ENCODE assay signal across 1 cellular context in the genomic region with DNA sequence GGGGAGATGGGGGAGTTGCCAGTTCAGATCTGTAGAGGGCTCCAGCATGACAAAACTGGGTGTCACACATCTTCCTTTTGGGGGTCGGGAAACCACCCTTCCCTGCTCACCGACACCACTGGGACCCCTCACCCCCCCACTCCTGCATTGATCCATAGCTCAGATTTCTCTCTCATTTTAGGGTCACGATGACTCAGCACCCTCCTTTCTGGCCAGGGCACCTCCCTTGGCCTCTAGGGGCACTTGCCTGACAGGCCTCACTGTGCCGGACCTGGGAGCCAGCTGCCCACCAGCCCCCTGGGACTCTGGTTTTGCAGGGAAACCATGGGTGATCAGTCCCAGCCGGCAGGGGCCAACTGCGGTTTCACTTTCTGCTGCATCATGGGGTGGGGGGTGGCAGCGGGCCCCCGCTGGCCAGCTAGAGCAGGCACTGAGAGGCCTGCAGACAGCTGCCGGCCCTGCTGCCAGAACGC.
TF ChIP-seq lines count a peak whose summit lies in the region.

No MANE protein-coding gene starts in this region.

TF ChIP-seq in HepG2, 621 proteins besides CTCF, POLR2A, EP300 and RAD21 (continued from another document and continues in another):
- TF ChIP-seq, protein P1, sequence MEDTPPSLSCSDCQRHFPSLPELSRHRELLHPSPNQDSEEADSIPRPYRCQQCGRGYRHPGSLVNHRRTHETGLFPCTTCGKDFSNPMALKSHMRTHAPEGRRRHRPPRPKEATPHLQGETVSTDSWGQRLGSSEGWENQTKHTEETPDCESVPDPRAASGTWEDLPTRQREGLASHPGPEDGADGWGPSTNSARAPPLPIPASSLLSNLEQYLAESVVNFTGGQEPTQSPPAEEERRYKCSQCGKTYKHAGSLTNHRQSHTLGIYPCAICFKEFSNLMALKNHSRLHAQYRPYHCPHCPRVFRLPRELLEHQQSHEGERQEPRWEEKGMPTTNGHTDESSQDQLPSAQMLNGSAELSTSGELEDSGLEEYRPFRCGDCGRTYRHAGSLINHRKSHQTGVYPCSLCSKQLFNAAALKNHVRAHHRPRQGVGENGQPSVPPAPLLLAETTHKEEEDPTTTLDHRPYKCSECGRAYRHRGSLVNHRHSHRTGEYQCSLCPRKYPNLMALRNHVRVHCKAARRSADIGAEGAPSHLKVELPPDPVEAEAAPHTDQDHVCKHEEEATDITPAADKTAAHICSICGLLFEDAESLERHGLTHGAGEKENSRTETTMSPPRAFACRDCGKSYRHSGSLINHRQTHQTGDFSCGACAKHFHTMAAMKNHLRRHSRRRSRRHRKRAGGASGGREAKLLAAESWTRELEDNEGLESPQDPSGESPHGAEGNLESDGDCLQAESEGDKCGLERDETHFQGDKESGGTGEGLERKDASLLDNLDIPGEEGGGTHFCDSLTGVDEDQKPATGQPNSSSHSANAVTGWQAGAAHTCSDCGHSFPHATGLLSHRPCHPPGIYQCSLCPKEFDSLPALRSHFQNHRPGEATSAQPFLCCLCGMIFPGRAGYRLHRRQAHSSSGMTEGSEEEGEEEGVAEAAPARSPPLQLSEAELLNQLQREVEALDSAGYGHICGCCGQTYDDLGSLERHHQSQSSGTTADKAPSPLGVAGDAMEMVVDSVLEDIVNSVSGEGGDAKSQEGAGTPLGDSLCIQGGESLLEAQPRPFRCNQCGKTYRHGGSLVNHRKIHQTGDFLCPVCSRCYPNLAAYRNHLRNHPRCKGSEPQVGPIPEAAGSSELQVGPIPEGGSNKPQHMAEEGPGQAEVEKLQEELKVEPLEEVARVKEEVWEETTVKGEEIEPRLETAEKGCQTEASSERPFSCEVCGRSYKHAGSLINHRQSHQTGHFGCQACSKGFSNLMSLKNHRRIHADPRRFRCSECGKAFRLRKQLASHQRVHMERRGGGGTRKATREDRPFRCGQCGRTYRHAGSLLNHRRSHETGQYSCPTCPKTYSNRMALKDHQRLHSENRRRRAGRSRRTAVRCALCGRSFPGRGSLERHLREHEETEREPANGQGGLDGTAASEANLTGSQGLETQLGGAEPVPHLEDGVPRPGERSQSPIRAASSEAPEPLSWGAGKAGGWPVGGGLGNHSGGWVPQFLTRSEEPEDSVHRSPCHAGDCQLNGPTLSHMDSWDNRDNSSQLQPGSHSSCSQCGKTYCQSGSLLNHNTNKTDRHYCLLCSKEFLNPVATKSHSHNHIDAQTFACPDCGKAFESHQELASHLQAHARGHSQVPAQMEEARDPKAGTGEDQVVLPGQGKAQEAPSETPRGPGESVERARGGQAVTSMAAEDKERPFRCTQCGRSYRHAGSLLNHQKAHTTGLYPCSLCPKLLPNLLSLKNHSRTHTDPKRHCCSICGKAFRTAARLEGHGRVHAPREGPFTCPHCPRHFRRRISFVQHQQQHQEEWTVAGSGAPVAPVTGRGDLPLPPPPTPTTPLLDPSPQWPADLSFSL (CRISPR knock-in tag; IDR thresholded peaks at IDR 0.05): 0 out of 2 replicates have a peak, but pooled peaks have one; percentile 34
- no peak for TF ChIP-seq MIER2 (CRISPR knock-in tag; IDR thresholded peaks at IDR 0.05)
- TF ChIP-seq ZNF329 (CRISPR knock-in tag; IDR thresholded peaks at IDR 0.05; ENCODE audit: low read depth): no peak
- TF ChIP-seq HIVEP1 (CRISPR knock-in tag; IDR thresholded peaks at IDR 0.05): no peak
- TF ChIP-seq MBNL3 (CRISPR knock-in tag; conservative IDR thresholded peaks at IDR 0.05): no peak
- no peak for TF ChIP-seq ZNF337 (CRISPR knock-in tag; IDR thresholded peaks at IDR 0.05; ENCODE audit: borderline replicate concordance, low read depth)
- TF ChIP-seq ZNF431 (CRISPR knock-in tag; IDR thresholded peaks at IDR 0.05; ENCODE audit: borderline replicate concordance, low read depth): no peak
- TF ChIP-seq, protein P2, sequence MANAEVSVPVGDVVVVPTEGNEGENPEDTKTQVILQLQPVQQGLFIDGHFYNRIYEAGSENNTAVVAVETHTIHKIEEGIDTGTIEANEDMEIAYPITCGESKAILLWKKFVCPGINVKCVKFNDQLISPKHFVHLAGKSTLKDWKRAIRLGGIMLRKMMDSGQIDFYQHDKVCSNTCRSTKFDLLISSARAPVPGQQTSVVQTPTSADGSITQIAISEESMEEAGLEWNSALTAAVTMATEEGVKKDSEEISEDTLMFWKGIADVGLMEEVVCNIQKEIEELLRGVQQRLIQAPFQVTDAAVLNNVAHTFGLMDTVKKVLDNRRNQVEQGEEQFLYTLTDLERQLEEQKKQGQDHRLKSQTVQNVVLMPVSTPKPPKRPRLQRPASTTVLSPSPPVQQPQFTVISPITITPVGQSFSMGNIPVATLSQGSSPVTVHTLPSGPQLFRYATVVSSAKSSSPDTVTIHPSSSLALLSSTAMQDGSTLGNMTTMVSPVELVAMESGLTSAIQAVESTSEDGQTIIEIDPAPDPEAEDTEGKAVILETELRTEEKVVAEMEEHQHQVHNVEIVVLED (CRISPR knock-in tag; IDR thresholded peaks at IDR 0.05; ENCODE audit: borderline replicate concordance): no peak
- TF ChIP-seq MYPOP (CRISPR knock-in tag; IDR thresholded peaks at IDR 0.05): no peak
- no peak for TF ChIP-seq THAP11 (CRISPR knock-in tag; IDR thresholded peaks at IDR 0.05)
- TF ChIP-seq RBM22 (optimal IDR thresholded peaks at IDR 0.05; ENCODE audit: low read length): no peak
- no peak; the same call in 1 of the 2 replicates for TF ChIP-seq SALL1 (CRISPR knock-in tag; IDR thresholded peaks at IDR 0.05)
- TF ChIP-seq ZNF776 (CRISPR knock-in tag; IDR thresholded peaks at IDR 0.05): no peak
- no peak for TF ChIP-seq SOX6 (IDR thresholded peaks at IDR 0.05)
- 0 out of 2 replicates have a peak, but pooled peaks have one; percentile 12 for TF ChIP-seq SOX6 (CRISPR knock-in tag; IDR thresholded peaks at IDR 0.05)
- TF ChIP-seq HNRNPLL (IDR thresholded peaks at IDR 0.05; ENCODE audit: low read depth, low read length, poor library complexity, severe bottlenecking): no peak
- no peak for TF ChIP-seq NKX3-1 (CRISPR knock-in tag; IDR thresholded peaks at IDR 0.05)
- TF ChIP-seq ZNF563 (CRISPR knock-in tag; IDR thresholded peaks at IDR 0.05): 0 out of 2 replicates have a peak, but pooled peaks have one; percentile 36
- TF ChIP-seq KDM5B (CRISPR knock-in tag; IDR thresholded peaks at IDR 0.05; ENCODE audit: borderline replicate concordance): no peak
- TF ChIP-seq SALL2 (CRISPR knock-in tag; IDR thresholded peaks at IDR 0.05): no peak
- TF ChIP-seq ZMYM3 (CRISPR knock-in tag; IDR thresholded peaks at IDR 0.05): peak; percentile 7; the same call in 1 of the 2 replicates
- TF ChIP-seq, protein P3, sequence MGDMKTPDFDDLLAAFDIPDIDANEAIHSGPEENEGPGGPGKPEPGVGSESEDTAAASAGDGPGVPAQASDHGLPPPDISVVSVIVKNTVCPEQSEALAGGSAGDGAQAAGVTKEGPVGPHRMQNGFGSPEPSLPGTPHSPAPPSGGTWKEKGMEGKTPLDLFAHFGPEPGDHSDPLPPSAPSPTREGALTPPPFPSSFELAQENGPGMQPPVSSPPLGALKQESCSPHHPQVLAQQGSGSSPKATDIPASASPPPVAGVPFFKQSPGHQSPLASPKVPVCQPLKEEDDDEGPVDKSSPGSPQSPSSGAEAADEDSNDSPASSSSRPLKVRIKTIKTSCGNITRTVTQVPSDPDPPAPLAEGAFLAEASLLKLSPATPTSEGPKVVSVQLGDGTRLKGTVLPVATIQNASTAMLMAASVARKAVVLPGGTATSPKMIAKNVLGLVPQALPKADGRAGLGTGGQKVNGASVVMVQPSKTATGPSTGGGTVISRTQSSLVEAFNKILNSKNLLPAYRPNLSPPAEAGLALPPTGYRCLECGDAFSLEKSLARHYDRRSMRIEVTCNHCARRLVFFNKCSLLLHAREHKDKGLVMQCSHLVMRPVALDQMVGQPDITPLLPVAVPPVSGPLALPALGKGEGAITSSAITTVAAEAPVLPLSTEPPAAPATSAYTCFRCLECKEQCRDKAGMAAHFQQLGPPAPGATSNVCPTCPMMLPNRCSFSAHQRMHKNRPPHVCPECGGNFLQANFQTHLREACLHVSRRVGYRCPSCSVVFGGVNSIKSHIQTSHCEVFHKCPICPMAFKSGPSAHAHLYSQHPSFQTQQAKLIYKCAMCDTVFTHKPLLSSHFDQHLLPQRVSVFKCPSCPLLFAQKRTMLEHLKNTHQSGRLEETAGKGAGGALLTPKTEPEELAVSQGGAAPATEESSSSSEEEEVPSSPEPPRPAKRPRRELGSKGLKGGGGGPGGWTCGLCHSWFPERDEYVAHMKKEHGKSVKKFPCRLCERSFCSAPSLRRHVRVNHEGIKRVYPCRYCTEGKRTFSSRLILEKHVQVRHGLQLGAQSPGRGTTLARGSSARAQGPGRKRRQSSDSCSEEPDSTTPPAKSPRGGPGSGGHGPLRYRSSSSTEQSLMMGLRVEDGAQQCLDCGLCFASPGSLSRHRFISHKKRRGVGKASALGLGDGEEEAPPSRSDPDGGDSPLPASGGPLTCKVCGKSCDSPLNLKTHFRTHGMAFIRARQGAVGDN (CRISPR knock-in tag; IDR thresholded peaks at IDR 0.05): peak; percentile 67
- TF ChIP-seq, protein P4, sequence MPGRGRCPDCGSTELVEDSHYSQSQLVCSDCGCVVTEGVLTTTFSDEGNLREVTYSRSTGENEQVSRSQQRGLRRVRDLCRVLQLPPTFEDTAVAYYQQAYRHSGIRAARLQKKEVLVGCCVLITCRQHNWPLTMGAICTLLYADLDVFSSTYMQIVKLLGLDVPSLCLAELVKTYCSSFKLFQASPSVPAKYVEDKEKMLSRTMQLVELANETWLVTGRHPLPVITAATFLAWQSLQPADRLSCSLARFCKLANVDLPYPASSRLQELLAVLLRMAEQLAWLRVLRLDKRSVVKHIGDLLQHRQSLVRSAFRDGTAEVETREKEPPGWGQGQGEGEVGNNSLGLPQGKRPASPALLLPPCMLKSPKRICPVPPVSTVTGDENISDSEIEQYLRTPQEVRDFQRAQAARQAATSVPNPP (CRISPR knock-in tag; IDR thresholded peaks at IDR 0.05): no peak
- no peak for TF ChIP-seq MAF1 (CRISPR knock-in tag; IDR thresholded peaks at IDR 0.05; ENCODE audit: borderline replicate concordance)
- 0 out of 2 replicates have a peak, but pooled peaks have one; percentile 28 for TF ChIP-seq ZNF629 (CRISPR knock-in tag; conservative IDR thresholded peaks at IDR 0.05)
- no peak for TF ChIP-seq PCBP1 (IDR thresholded peaks at IDR 0.05; ENCODE audit: borderline replicate concordance, low read depth, low read length)
- TF ChIP-seq ZBTB8A (CRISPR knock-in tag; IDR thresholded peaks at IDR 0.05; ENCODE audit: borderline replicate concordance, low read depth): no peak
- no peak for TF ChIP-seq ZNF333 (CRISPR knock-in tag; IDR thresholded peaks at IDR 0.05; ENCODE audit: borderline replicate concordance)
- no peak for TF ChIP-seq ZNF234 (CRISPR knock-in tag; conservative IDR thresholded peaks at IDR 0.05)
- TF ChIP-seq, protein P5, sequence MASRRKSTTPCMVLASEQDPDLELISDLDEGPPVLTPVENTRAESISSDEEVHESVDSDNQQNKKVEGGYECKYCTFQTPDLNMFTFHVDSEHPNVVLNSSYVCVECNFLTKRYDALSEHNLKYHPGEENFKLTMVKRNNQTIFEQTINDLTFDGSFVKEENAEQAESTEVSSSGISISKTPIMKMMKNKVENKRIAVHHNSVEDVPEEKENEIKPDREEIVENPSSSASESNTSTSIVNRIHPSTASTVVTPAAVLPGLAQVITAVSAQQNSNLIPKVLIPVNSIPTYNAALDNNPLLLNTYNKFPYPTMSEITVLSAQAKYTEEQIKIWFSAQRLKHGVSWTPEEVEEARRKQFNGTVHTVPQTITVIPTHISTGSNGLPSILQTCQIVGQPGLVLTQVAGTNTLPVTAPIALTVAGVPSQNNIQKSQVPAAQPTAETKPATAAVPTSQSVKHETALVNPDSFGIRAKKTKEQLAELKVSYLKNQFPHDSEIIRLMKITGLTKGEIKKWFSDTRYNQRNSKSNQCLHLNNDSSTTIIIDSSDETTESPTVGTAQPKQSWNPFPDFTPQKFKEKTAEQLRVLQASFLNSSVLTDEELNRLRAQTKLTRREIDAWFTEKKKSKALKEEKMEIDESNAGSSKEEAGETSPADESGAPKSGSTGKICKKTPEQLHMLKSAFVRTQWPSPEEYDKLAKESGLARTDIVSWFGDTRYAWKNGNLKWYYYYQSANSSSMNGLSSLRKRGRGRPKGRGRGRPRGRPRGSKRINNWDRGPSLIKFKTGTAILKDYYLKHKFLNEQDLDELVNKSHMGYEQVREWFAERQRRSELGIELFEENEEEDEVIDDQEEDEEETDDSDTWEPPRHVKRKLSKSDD (CRISPR knock-in tag; IDR thresholded peaks at IDR 0.05; ENCODE audit: low read depth): no peak
- TF ChIP-seq, protein P6, sequence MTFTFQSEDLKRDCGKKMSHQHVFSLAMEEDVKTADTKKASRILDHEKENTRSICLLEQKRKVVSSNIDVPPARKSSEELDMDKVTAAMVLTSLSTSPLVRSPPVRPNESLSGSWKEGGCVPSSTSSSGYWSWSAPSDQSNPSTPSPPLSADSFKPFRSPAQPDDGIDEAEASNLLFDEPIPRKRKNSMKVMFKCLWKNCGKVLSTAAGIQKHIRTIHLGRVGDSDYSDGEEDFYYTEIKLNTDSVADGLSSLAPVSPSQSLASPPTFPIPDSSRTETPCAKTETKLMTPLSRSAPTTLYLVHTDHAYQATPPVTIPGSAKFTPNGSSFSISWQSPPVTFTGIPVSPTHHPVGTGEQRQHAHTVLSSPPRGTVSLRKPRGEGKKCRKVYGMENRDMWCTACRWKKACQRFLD (CRISPR knock-in tag; IDR thresholded peaks at IDR 0.05; ENCODE audit: borderline replicate concordance): no peak
- TF ChIP-seq GLMP (CRISPR knock-in tag; IDR thresholded peaks at IDR 0.05; ENCODE audit: borderline replicate concordance): no peak
- TF ChIP-seq CBX2 (IDR thresholded peaks at IDR 0.05; ENCODE audit: low read depth, low read length): no peak
- TF ChIP-seq CBX2 (CRISPR knock-in tag; IDR thresholded peaks at IDR 0.05; ENCODE audit: low read depth): no peak
- TF ChIP-seq NFIC (IDR thresholded peaks at IDR 0.05; ENCODE audit: low read length): no peak
- TF ChIP-seq ATF2 (CRISPR knock-in tag; IDR thresholded peaks at IDR 0.05): no peak
- no peak for TF ChIP-seq REL (CRISPR knock-in tag; conservative IDR thresholded peaks at IDR 0.05)
